8 cellular contexts compared by ENCODE assay signal in genomic region chr6:42880871-42881270, GRCh38. TPM values are rescaled to one million over a fixed set of nuclear protein-coding genes. Genes with fewer than 3 reads are reported as not detected.
DNase-seq lines count a peak whose midpoint lies in the region; ATAC-seq and TF ChIP-seq lines count a peak whose summit lies in the region.
"Not testable (repeated sequence)": the region's sequence is repeated elsewhere in the genome, so short reads cannot be mapped to it uniquely, and the experiment has no call there.

No MANE protein-coding gene starts in this region.

- H3K9ac ChIP-seq in muscle layer of colon (ENCODE audit: low read length) (peak overlapping the region; percentile 72), skeletal muscle tissue (ENCODE audit: low read depth in 1 of 3, low read length in 3 of 3) (peak overlapping the region; percentile 66 to 98 (median 98))

- H4K20me1 ChIP-seq in OCI-LY7 (ENCODE audit: insufficient read depth, low read length) = not testable (repeated sequence)

- peaks cover 24% of the 10 kb centered on the region for H3K4me1 Mint-ChIP-seq in activated CD8-positive, alpha-beta memory T cell treated with anti-CD3 and anti-CD28 coated beads, Interleukin-2, amount 10 ng/mL, durations not matched to agents 7 days and 5 days
- H3K4me1 Mint-ChIP-seq in central memory CD8-positive, alpha-beta T cell = peaks cover 29% of the 10 kb centered on the region
- H3K4me1 Mint-ChIP-seq in glutamatergic neuron (ENCODE audit: low read depth, unreplicated experiment) = not testable (repeated sequence)

- H3K4me1 ChIP-seq in OCI-LY7 (ENCODE audit: insufficient read depth, low read length, poor library complexity, severe bottlenecking) (peaks cover 18% of the 10 kb centered on the region), skeletal muscle tissue (ENCODE audit: control insufficient read depth in 3 of 3, insufficient read depth in 3 of 3, low read length in 3 of 3) (peaks cover 10 to 21% (median 14%) of the 10 kb centered on the region in 3 donors)
- H3K4me1 ChIP-seq in muscle layer of colon (ENCODE audit: insufficient read depth, low read length) = not testable (repeated sequence)

- ATAC-seq in activated CD8-positive, alpha-beta memory T cell treated with anti-CD3 and anti-CD28 coated beads, Interleukin-2, amount 10 ng/mL, durations not matched to agents 7 days and 5 days; central memory CD8-positive, alpha-beta T cell (replicated peaks; ENCODE audit: extremely low read depth, poor library complexity, severe bottlenecking): not testable (repeated sequence)

- intact Hi-C loops in OCI-LY7 (cut with micrococcal nuclease; ENCODE audit: unreplicated experiment) = not testable (repeated sequence)

- not testable (repeated sequence) for H3K9me2 ChIP-seq in OCI-LY7 (ENCODE audit: insufficient read depth, low read length)

- H3K4me2 ChIP-seq in OCI-LY7 (ENCODE audit: low read length) = peak overlapping the region; percentile 80

- peak overlapping the region; percentile 100 for H3K27ac Mint-ChIP-seq in activated CD8-positive, alpha-beta memory T cell treated with anti-CD3 and anti-CD28 coated beads, Interleukin-2, amount 10 ng/mL, durations not matched to agents 7 days and 5 days
- H3K27ac Mint-ChIP-seq in central memory CD8-positive, alpha-beta T cell (ENCODE audit: low read depth) = peak overlapping the region; percentile 96
- H3K27ac Mint-ChIP-seq in glutamatergic neuron (ENCODE audit: unreplicated experiment) = peak overlapping the region; percentile 100

- H3K27ac ChIP-seq in OCI-LY7 (ENCODE audit: low read depth, low read length, poor library complexity, severe bottlenecking) = peak overlapping the region; percentile 75
- peak overlapping the region; percentile 89 for H3K27ac ChIP-seq in muscle layer of colon (ENCODE audit: low read depth, low read length)
- H3K27ac ChIP-seq in skeletal muscle tissue (ENCODE audit: low read depth, low read length) = peak overlapping the region; percentile 89

- not testable (repeated sequence) for H3K27me3 ChIP-seq in H7 (ENCODE audit: control insufficient read depth, insufficient read depth, low read length); muscle layer of colon (ENCODE audit: control insufficient read depth in 1 of 2, insufficient read depth in 2 of 2, low read length in 2 of 2); skeletal muscle tissue (ENCODE audit: control insufficient read depth in 3 of 3, insufficient read depth in 3 of 3, low read length in 3 of 3)

- POLR2A ChIA-PET in AG04449 (lab: Yijun Ruan, JAX) (interaction anchor here (0.7 to 1.1 kb wide), 2 partner anchors 49 to 188 kb away, joined by 3 read pairs; no protein-coding TSS in a partner anchor), OCI-LY7 (lab: Charles Lee) (interaction anchor here (0.5 to 1.5 kb wide), 7 partner anchors 9 to 291 kb away, joined by 3 to 4 read pairs (median 3); partner anchors contain the start of genes CNPY3 and KLHDC3)

- CTCF ChIA-PET in AG04449 (lab: Yijun Ruan, JAX) = interaction anchor here (0.9 to 9.0 kb wide), 4 partner anchors 10 to 220 kb away, joined by 3 to 139 read pairs (median 4); a partner anchor contains a TSS
- CTCF ChIA-PET in OCI-LY7 (lab: Charles Lee; ENCODE audit: unreplicated experiment) = not testable (repeated sequence)
- CTCF ChIA-PET in activated CD8-positive, alpha-beta memory T cell treated with anti-CD3 and anti-CD28 coated beads, Interleukin-2, amount 10 ng/mL, durations not matched to agents 7 days and 5 days (lab: Charles Lee) = interaction anchor here (0.7 to 5.6 kb wide), 7 partner anchors 9 to 226 kb away, joined by 3 to 30 read pairs (median 3); a partner anchor contains a TSS

- H3K36me3 ChIP-seq in H7 (replicated peaks; ENCODE audit: control insufficient read depth, insufficient read depth, low read length) (peaks cover 29% of the 10 kb centered on the region), OCI-LY7 (ENCODE audit: insufficient read depth, low read length) (peaks cover 48% of the 10 kb centered on the region), muscle layer of colon (ENCODE audit: insufficient read depth, low read length) (peaks cover 36% of the 10 kb centered on the region), skeletal muscle tissue (ENCODE audit: control insufficient read depth in 3 of 3, insufficient read depth in 3 of 3, low read length in 3 of 3) (peaks cover 24 to 35% (median 29%) of the 10 kb centered on the region in 3 donors)

- H3K9me3 Mint-ChIP-seq in activated CD8-positive, alpha-beta memory T cell treated with anti-CD3 and anti-CD28 coated beads, Interleukin-2, amount 10 ng/mL, durations not matched to agents 7 days and 5 days (ENCODE audit: low read depth); central memory CD8-positive, alpha-beta T cell; glutamatergic neuron (ENCODE audit: unreplicated experiment): not testable (repeated sequence)

- peaks cover 31% of the 10 kb centered on the region for H3K36me3 Mint-ChIP-seq in activated CD8-positive, alpha-beta memory T cell treated with anti-CD3 and anti-CD28 coated beads, Interleukin-2, amount 10 ng/mL, durations not matched to agents 7 days and 5 days
- peaks cover 59% of the 10 kb centered on the region for H3K36me3 Mint-ChIP-seq in central memory CD8-positive, alpha-beta T cell (ENCODE audit: insufficient read depth)
- H3K36me3 Mint-ChIP-seq in glutamatergic neuron (ENCODE audit: unreplicated experiment) = not testable (repeated sequence)

- H3K79me2 ChIP-seq in OCI-LY7 (ENCODE audit: insufficient read depth, low read depth, low read length) = peaks cover 45% of the 10 kb centered on the region

- BruUV-seq in OCI-LY7 (replicated peaks; lab: Mats Ljungman, UMichigan) = not testable (repeated sequence)

- H3K4me3 ChIP-seq in AG04449 (ENCODE audit: low read depth, low read length) (peak overlapping the region; percentile 83), H7 (ENCODE audit: insufficient read depth, low read depth, low read length) (peak overlapping the region; percentile 90), OCI-LY7 (ENCODE audit: low read depth, low read length, poor library complexity, severe bottlenecking) (peak overlapping the region; percentile 79), muscle layer of colon (ENCODE audit: low read depth in 1 of 2, low read length in 2 of 2) (peak overlapping the region in 1 of 2 donors; percentile 98), skeletal muscle tissue (ENCODE audit: low read length in 3 of 3) (peak overlapping the region; percentile 83 to 98 (median 96))

- not testable (repeated sequence) for H3K9me3 ChIP-seq in OCI-LY7 (ENCODE audit: low read length); muscle layer of colon (ENCODE audit: low read length); skeletal muscle tissue (ENCODE audit: control insufficient read depth in 3 of 3, low read length in 3 of 3)

- peak overlapping the region; percentile 100 for H3K4me3 Mint-ChIP-seq in activated CD8-positive, alpha-beta memory T cell treated with anti-CD3 and anti-CD28 coated beads, Interleukin-2, amount 10 ng/mL, durations not matched to agents 7 days and 5 days
- H3K4me3 Mint-ChIP-seq in central memory CD8-positive, alpha-beta T cell = peak overlapping the region; percentile 91
- H3K4me3 Mint-ChIP-seq in glutamatergic neuron (ENCODE audit: unreplicated experiment) = peak overlapping the region; percentile 100

- not testable (repeated sequence) for TF ChIP-seq CTCF in AG04449 (IDR thresholded peaks at IDR 0.05; ENCODE audit: insufficient read depth, low read length, missing control alignments); glutamatergic neuron (IDR thresholded peaks at IDR 0.05; ENCODE audit: partially characterized antibody, unreplicated experiment)
- TF ChIP-seq CTCF in OCI-LY7 (conservative IDR thresholded peaks at IDR 0.05; ENCODE audit: low read length) = peak; percentile 66

- not testable (repeated sequence) for DNase-seq in AG04449 (ENCODE audit: low read depth, low spot score); H7; activated CD8-positive, alpha-beta memory T cell treated with anti-CD3 and anti-CD28 coated beads, Interleukin-2, amount 10 ng/mL, durations not matched to agents 7 days and 5 days; central memory CD8-positive, alpha-beta T cell (ENCODE audit: low spot score in 2 of 2); glutamatergic neuron
- peak; percentile 54 for DNase-seq in OCI-LY7 (ENCODE audit: low spot score)

- not testable (repeated sequence) for H2AFZ ChIP-seq in OCI-LY7 (ENCODE audit: low read length)

- not testable (repeated sequence) for H3K27me3 Mint-ChIP-seq in activated CD8-positive, alpha-beta memory T cell treated with anti-CD3 and anti-CD28 coated beads, Interleukin-2, amount 10 ng/mL, durations not matched to agents 7 days and 5 days; central memory CD8-positive, alpha-beta T cell; glutamatergic neuron (ENCODE audit: unreplicated experiment)

RNA-seq across cellular contexts. Expression of gene RPL7L1, which starts 1.5 kb away (rescaled TPM):
- 114 and 125 TPM in 2 replicates for total RNA-seq in H7 (2014; rRNA removed; shearing (Covaris generic))
- 83.2 and 101 TPM in 2 replicates for total RNA-seq in OCI-LY7 (2014; rRNA removed; shearing (Covaris generic))
- total RNA-seq in OCI-LY7 (2022) (109 and 123 TPM in 2 replicates), glutamatergic neuron (ENCODE audit: unreplicated experiment) (80.2 TPM), skeletal muscle tissue (71.5 TPM)
- total RNA-seq in activated CD8-positive, alpha-beta memory T cell treated with anti-CD3 and anti-CD28 coated beads, Interleukin-2, amount 10 ng/mL, durations not matched to agents 7 days and 5 days = 100 to 1,000 TPM in 1 of 2 experiments, 10 to 100 TPM in 1; 73.5 to 105 TPM

RNA-seq across cellular contexts. Expression of gene PTCRA, which starts 35.0 kb away (rescaled TPM):
- total RNA-seq in H7 (2014; rRNA removed; shearing (Covaris generic)) = not detected in 2 replicates
- 0.72 and 0.85 TPM in 2 replicates for total RNA-seq in OCI-LY7 (2014; rRNA removed; shearing (Covaris generic))
- total RNA-seq in OCI-LY7 (2022) (0.91 TPM in 1 of 2 replicates, not detected in the other), glutamatergic neuron (ENCODE audit: unreplicated experiment) (not detected), skeletal muscle tissue (1.0 TPM)
- not detected for total RNA-seq in activated CD8-positive, alpha-beta memory T cell treated with anti-CD3 and anti-CD28 coated beads, Interleukin-2, amount 10 ng/mL, durations not matched to agents 7 days and 5 days

RNA-seq across cellular contexts. Expression of gene CNPY3, which starts 48.4 kb away (rescaled TPM):
- total RNA-seq in H7 (2014; rRNA removed; shearing (Covaris generic)) = 34.5 and 37.8 TPM in 2 replicates
- 64.7 and 69.3 TPM in 2 replicates for total RNA-seq in OCI-LY7 (2014; rRNA removed; shearing (Covaris generic))
- total RNA-seq in OCI-LY7 (2022) (70.5 and 77.2 TPM in 2 replicates), glutamatergic neuron (ENCODE audit: unreplicated experiment) (36.8 TPM), skeletal muscle tissue (9.4 TPM)
- total RNA-seq in activated CD8-positive, alpha-beta memory T cell treated with anti-CD3 and anti-CD28 coated beads, Interleukin-2, amount 10 ng/mL, durations not matched to agents 7 days and 5 days = 10 to 100 TPM; 44.1 to 56.4 TPM
